ENCODE assay signal across 9 cellular contexts in genomic region chr15:94327356-94327936, GRCh38.
DNase-seq lines count a peak whose midpoint lies in the region; ATAC-seq and TF ChIP-seq lines count a peak whose summit lies in the region.
"Had no signal": no experiment of that assay in that cellular context is flagged by ENCODE, and none has a peak within 500 bp of the region (broad histone marks: within the 10 kb centered on the region; RNA-seq: fewer than 3 reads in every experiment).

No MANE protein-coding gene starts in this region.

- H3K36me3 ChIP-seq in cardiac muscle cell (no peaks in the 10 kb centered on the region), kidney epithelial cell (ENCODE audit: control insufficient read depth, insufficient read depth, low read length) (no peaks in the 10 kb centered on the region)

- ATAC-seq in right cardiac atrium, result no peak
- ATAC-seq in activated CD8-positive, alpha-beta T cell treated with anti-CD3 and anti-CD28 coated beads, Interleukin-2, amount 10 ng/mL, durations not matched to agents 7 days and 5 days, result no peak
- no peak for ATAC-seq in HG02642 (IDR thresholded peaks at IDR 0.05; ENCODE audit: poor library complexity, unreplicated experiment)
- ATAC-seq in GM21825 (IDR thresholded peaks at IDR 0.05; ENCODE audit: unreplicated experiment), result no peak
- no peak for ATAC-seq in GM19324 (IDR thresholded peaks at IDR 0.05; ENCODE audit: low FRiP score, unreplicated experiment)

- WGBS in right cardiac atrium, result 71% methylated on average over 2 of the region's 2 CpGs

- peaks cover 28% of the 10 kb centered on the region for H3K4me1 Mint-ChIP-seq in activated CD8-positive, alpha-beta T cell treated with anti-CD3 and anti-CD28 coated beads, Interleukin-2, amount 10 ng/mL, durations not matched to agents 7 days and 5 days (ENCODE audit: low read depth)

- CTCF ChIA-PET in activated CD8-positive, alpha-beta T cell treated with anti-CD3 and anti-CD28 coated beads, Interleukin-2, amount 10 ng/mL, durations not matched to agents 7 days and 5 days (lab: Charles Lee), result interaction anchor here (1.2 to 8.8 kb wide), 4 partner anchors 11 to 163 kb away, joined by 3 to 298 read pairs (median 4); no protein-coding TSS in a partner anchor

- H3K27me3 ChIP-seq in cardiac muscle cell, result no peaks in the 10 kb centered on the region
- H3K27me3 ChIP-seq in right cardiac atrium (ENCODE audit: control insufficient read depth, insufficient read depth), result no peaks in the 10 kb centered on the region
- no peaks in the 10 kb centered on the region for H3K27me3 ChIP-seq in kidney epithelial cell (ENCODE audit: control insufficient read depth, insufficient read depth, low read length)

- H3K27ac Mint-ChIP-seq in activated CD8-positive, alpha-beta T cell treated with anti-CD3 and anti-CD28 coated beads, Interleukin-2, amount 10 ng/mL, durations not matched to agents 7 days and 5 days, result no peak overlapping the region
- H3K27ac Mint-ChIP-seq: activated naive CD8-positive, alpha-beta T cell had no signal

- intact Hi-C loops in right cardiac atrium (cut with DNase I), result no loop called here

- peak; percentile 45 to 51 for DNase-seq in cardiac muscle cell (ENCODE audit: low read depth in 1 of 2, low spot score in 1 of 2)
- no peak for DNase-seq in right cardiac atrium
- peak; percentile 17 for DNase-seq in M059J (ENCODE audit: low read depth)
- peak; percentile 42 for DNase-seq in activated CD8-positive, alpha-beta T cell treated with anti-CD3 and anti-CD28 coated beads, Interleukin-2, amount 10 ng/mL, durations not matched to agents 7 days and 5 days
- no peak for DNase-seq in kidney epithelial cell (ENCODE audit: low read depth)

- no peak overlapping the region for H3K4me3 ChIP-seq in cardiac muscle cell
- no peak overlapping the region for H3K4me3 ChIP-seq in right cardiac atrium (ENCODE audit: low read length)
- no peak overlapping the region for H3K4me3 ChIP-seq in kidney epithelial cell (ENCODE audit: low read depth, low read length)

- no peaks in the 10 kb centered on the region for H3K27me3 Mint-ChIP-seq in activated CD8-positive, alpha-beta T cell treated with anti-CD3 and anti-CD28 coated beads, Interleukin-2, amount 10 ng/mL, durations not matched to agents 7 days and 5 days (ENCODE audit: low read depth)
- H3K27me3 Mint-ChIP-seq: activated naive CD8-positive, alpha-beta T cell had no signal

- peaks cover 21% of the 10 kb centered on the region for H3K36me3 Mint-ChIP-seq in activated CD8-positive, alpha-beta T cell treated with anti-CD3 and anti-CD28 coated beads, Interleukin-2, amount 10 ng/mL, durations not matched to agents 7 days and 5 days (ENCODE audit: low read depth)

- TF ChIP-seq CTCF in cardiac muscle cell (IDR thresholded peaks at IDR 0.05; ENCODE audit: low read depth, low read length), result peak; percentile 73
- peak; percentile 74 for TF ChIP-seq CTCF in kidney epithelial cell (IDR thresholded peaks at IDR 0.05; ENCODE audit: insufficient read depth, low read length, poor library complexity, severe bottlenecking)

- H3K27ac ChIP-seq in cardiac muscle cell (no peak overlapping the region), right cardiac atrium (ENCODE audit: low read length) (no peak overlapping the region)

- no peaks in the 10 kb centered on the region for H3K9me3 ChIP-seq in cardiac muscle cell (ENCODE audit: low read depth)
- no peaks in the 10 kb centered on the region for H3K9me3 ChIP-seq in right cardiac atrium (ENCODE audit: control insufficient read depth, low read length)

- no peak overlapping the region for H3K4me3 Mint-ChIP-seq in activated CD8-positive, alpha-beta T cell treated with anti-CD3 and anti-CD28 coated beads, Interleukin-2, amount 10 ng/mL, durations not matched to agents 7 days and 5 days
- H3K4me3 Mint-ChIP-seq: activated naive CD8-positive, alpha-beta T cell had no signal

- H3K4me1 ChIP-seq in cardiac muscle cell (ENCODE audit: low read depth) (no peaks in the 10 kb centered on the region), right cardiac atrium (ENCODE audit: control insufficient read depth, insufficient read depth, low read length) (no peaks in the 10 kb centered on the region)

- POLR2A ChIA-PET in activated CD8-positive, alpha-beta T cell treated with anti-CD3 and anti-CD28 coated beads, Interleukin-2, amount 10 ng/mL, durations not matched to agents 7 days and 5 days (lab: Charles Lee), result no interaction called here

- H3K9me3 Mint-ChIP-seq in activated CD8-positive, alpha-beta T cell treated with anti-CD3 and anti-CD28 coated beads, Interleukin-2, amount 10 ng/mL, durations not matched to agents 7 days and 5 days (ENCODE audit: insufficient read depth), result no peaks in the 10 kb centered on the region

Comparison
In these comparisons a context has a peak if more than half of its experiments do, and no peak if none do; other contexts are left out.
1. DNase-seq: peak in cardiac muscle cell (2 of 2), M059J (single experiment) and activated CD8-positive, alpha-beta T cell treated with anti-CD3 and anti-CD28 coated beads, Interleukin-2, amount 10 ng/mL, durations not matched to agents 7 days and 5 days (single experiment); none in right cardiac atrium (0 of 3) and kidney epithelial cell (single experiment).